Comparison of ENCODE assay signal across 7 cellular contexts in the genomic region with DNA sequence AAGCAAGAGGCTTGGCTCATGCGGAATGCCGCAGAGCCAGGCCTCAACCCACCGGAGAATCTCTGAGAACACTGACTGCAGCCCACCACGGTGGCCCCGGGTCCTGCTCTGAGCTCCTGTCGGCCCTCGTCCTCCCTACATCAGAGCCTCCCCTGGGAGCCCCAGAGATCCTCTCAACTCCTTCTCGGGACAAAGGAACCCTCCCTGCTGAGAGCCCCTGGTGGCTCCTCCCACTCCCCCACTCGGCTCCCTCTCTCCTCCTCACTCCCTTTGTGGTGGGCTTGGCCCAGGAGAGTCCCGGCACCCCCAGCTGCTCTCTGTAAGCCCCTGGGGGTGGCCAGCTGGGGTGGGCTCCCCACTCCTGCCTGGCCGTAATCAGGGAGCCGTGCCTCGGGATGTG. TPM values are rescaled to one million over a fixed set of nuclear protein-coding genes. Genes with fewer than 3 reads are reported as not detected.
DNase-seq lines count a peak whose midpoint lies in the region; ATAC-seq, FAIRE-seq and TF ChIP-seq lines count a peak whose summit lies in the region.

No MANE protein-coding gene starts in this region.

- H3K27ac ChIP-seq in breast epithelium (peak overlapping the region; percentile 90 to 91), mesodermal cell (ENCODE audit: low read depth, low read length, severe bottlenecking) (peak overlapping the region; percentile 99), vagina (peak overlapping the region; percentile 86)

- ATAC-seq in GM21360 (IDR thresholded peaks at IDR 0.05; ENCODE audit: unreplicated experiment) = no peak

- TF ChIP-seq CTCF in NB4 (IDR thresholded peaks at IDR 0.05; ENCODE audit: low read depth, low read length) (no peak), breast epithelium (IDR thresholded peaks at IDR 0.05) (no peak), vagina (IDR thresholded peaks at IDR 0.05) (no peak)

- intact Hi-C loops in breast epithelium (cut with DNase I; ENCODE audit: low total_unique reads) (no loop called here), vagina (cut with DNase I) (no loop called here)

- H3K4me3 ChIP-seq in NB4 (ENCODE audit: low read depth, low read length) (peak overlapping the region; percentile 51), breast epithelium (peak overlapping the region; percentile 59 to 78 (median 62)), mesodermal cell (ENCODE audit: extremely low read depth, insufficient read depth, low read length, poor library complexity, severe bottlenecking) (peak overlapping the region; percentile 36), vagina (peak overlapping the region; percentile 45 to 61)

- H3K27me3 ChIP-seq in breast epithelium (no peaks in the 10 kb centered on the region), vagina (no peaks in the 10 kb centered on the region)

- H3K4me1 ChIP-seq in breast epithelium = peaks cover 24 to 32% of the 10 kb centered on the region in 2 donors
- H3K4me1 ChIP-seq in mesodermal cell (ENCODE audit: control insufficient read depth, insufficient read depth, low read length, poor library complexity, severe bottlenecking) = peaks cover 64% of the 10 kb centered on the region
- H3K4me1 ChIP-seq in vagina = peaks cover 61% of the 10 kb centered on the region

- WGBS in mesodermal cell (ENCODE audit: insufficient coverage in 2 of 2), 2 experiments = 20 to 34% methylated on average over 8 to 12 of the region's 13 CpGs

- H3K36me3 ChIP-seq in breast epithelium (no peaks in the 10 kb centered on the region), mesodermal cell (ENCODE audit: control insufficient read depth, insufficient read depth, low read length) (no peaks in the 10 kb centered on the region), vagina (no peaks in the 10 kb centered on the region)

- H3K9me3 ChIP-seq in breast epithelium (no peaks in the 10 kb centered on the region), mesodermal cell (ENCODE audit: control insufficient read depth, low read length) (no peaks in the 10 kb centered on the region), vagina (no peaks in the 10 kb centered on the region)

- TF ChIP-seq POLR2A in NB4 (IDR thresholded peaks at IDR 0.05; ENCODE audit: extremely low read depth, insufficient read length) (no peak), breast epithelium (IDR thresholded peaks at IDR 0.05) (no peak), vagina (IDR thresholded peaks at IDR 0.05) (no peak)

- DNase-seq in GM19239 (ENCODE audit: insufficient read length, low spot score) (no peak), NB4 (ENCODE audit: low read depth) (peak; percentile 88), breast epithelium (ENCODE audit: low spot score in 2 of 2) (no peak), vagina (ENCODE audit: extremely low spot score in 2 of 2) (no peak), cerebellar cortex (ENCODE audit: low spot score) (no peak)

- FAIRE-seq in GM19239 (lab: Jason Lieb, UNC) = peak; percentile 57

RNA-seq across cellular contexts. Expression of a gene that starts 11.1 kb away (rescaled TPM):
- 10 to 100 TPM; 31.0 to 70.9 (median 51.5) TPM for total RNA-seq in breast epithelium
- polyA plus RNA-seq in mesodermal cell (2013, experiment 1 of 2) = 58.2 TPM
- 54.6 TPM for polyA plus RNA-seq in mesodermal cell (2013, experiment 2 of 2)
- 49.1 TPM for total RNA-seq in vagina

RNA-seq across cellular contexts. Expression of a gene that starts 45.7 kb away (rescaled TPM):
- 10 to 100 TPM in 1 of 3 donors, 1 to 10 TPM in 2; 6.9 to 13.0 (median 7.3) TPM for total RNA-seq in breast epithelium
- polyA plus RNA-seq in mesodermal cell (2013, experiment 1 of 2) = 20.2 TPM
- 18.6 TPM for polyA plus RNA-seq in mesodermal cell (2013, experiment 2 of 2)
- 10.3 TPM for total RNA-seq in vagina
